Comparison of ENCODE assay signal across 9 cellular contexts in genomic region chr1:21333824-21334213, GRCh38. TPM values are rescaled to one million over a fixed set of nuclear protein-coding genes. Genes with fewer than 3 reads are reported as not detected.
DNase-seq lines count a peak whose midpoint lies in the region; ATAC-seq, FAIRE-seq and TF ChIP-seq lines count a peak whose summit lies in the region.
"Had no signal": no experiment of that assay in that cellular context is flagged by ENCODE, and none has a peak within 500 bp of the region (broad histone marks: within the 10 kb centered on the region; RNA-seq: fewer than 3 reads in every experiment).

No MANE protein-coding gene starts in this region.

- H3K4me1 Mint-ChIP-seq in naive thymus-derived CD4-positive, alpha-beta T cell, result peaks cover 57 to 95% (median 84%) of the 10 kb centered on the region in 7 donors

- BruUV-seq in GM12878 (replicated peaks; lab: Mats Ljungman, UMichigan), result TSS peak; percentile 21

- H3K27ac ChIP-seq in 22Rv1, result peak overlapping the region; percentile 94
- peak overlapping the region; percentile 87 for H3K27ac ChIP-seq in GM12878 (ENCODE audit: control insufficient read depth, insufficient read depth)
- H3K27ac ChIP-seq in naive thymus-derived CD4-positive, alpha-beta T cell (ENCODE audit: low read depth, low read length), result peak overlapping the region; percentile 81

- TF ChIP-seq EP300 in GM12878 (IDR thresholded peaks at IDR 0.05; ENCODE audit: borderline replicate concordance in 1 of 2, control insufficient read depth in 1 of 2, low read depth in 2 of 2, low read length in 2 of 2), result no peak

- no peaks in the 10 kb centered on the region for H3K36me3 ChIP-seq in GM12878 (ENCODE audit: control insufficient read depth in 2 of 2, insufficient read depth in 2 of 2, low read length in 1 of 2)
- no peaks in the 10 kb centered on the region for H3K36me3 ChIP-seq in naive thymus-derived CD4-positive, alpha-beta T cell (ENCODE audit: control insufficient read depth in 2 of 3, insufficient read depth in 3 of 3, low read length in 3 of 3)

- H2AFZ ChIP-seq in GM12878 (ENCODE audit: control insufficient read depth, low read depth, low read length), result peak overlapping the region; percentile 82

- no peaks in the 10 kb centered on the region for H3K9me3 ChIP-seq in GM12878 (replicated peaks; ENCODE audit: control insufficient read depth, insufficient read depth, low read length)
- H3K9me3 ChIP-seq in naive thymus-derived CD4-positive, alpha-beta T cell (ENCODE audit: control insufficient read depth in 2 of 3, low read length in 3 of 3), result no peaks in the 10 kb centered on the region

- RAD21 ChIA-PET in GM12878 (lab: Charles Lee; ENCODE audit: unreplicated experiment), result interaction anchor here (0.7 to 4.8 kb wide), 11 partner anchors 9 to 79 kb away, joined by 3 to 81 read pairs (median 8); partner anchors contain the start of gene ECE1

- CTCF ChIA-PET in GM12878 (lab: Yijun Ruan, JAX), result interaction anchor here (0.8 to 7.5 kb wide), 12 partner anchors 10 to 82 kb away, joined by 3 to 104 read pairs (median 8); partner anchors contain the start of gene ECE1
- CTCF ChIA-PET in naive thymus-derived CD4-positive, alpha-beta T cell (lab: Charles Lee), result interaction anchor here (0.6 to 8.1 kb wide), 11 partner anchors 9 to 770 kb away, joined by 3 to 58 read pairs (median 9); partner anchors contain the start of gene ECE1

- DNase-seq in GM12878 (ENCODE audit: low read depth, low spot score) (no peak), NCI-H187 (lab: John Stamatoyannopoulos, UW) (no peak), NCI-H82 treated with DMSO at 0.1 percent for 48 hours (lab: John Stamatoyannopoulos, UW; ENCODE audit: unreplicated experiment) (no peak)
- no peak for DNase-seq in naive thymus-derived CD4-positive, alpha-beta T cell

- no peak overlapping the region for H3K4me3 ChIP-seq in GM12878
- H3K4me3 ChIP-seq in naive thymus-derived CD4-positive, alpha-beta T cell (ENCODE audit: low read length), result peak overlapping the region; percentile 74

- H3K9ac ChIP-seq in GM12878 (ENCODE audit: control insufficient read depth, insufficient read depth, low read length), result no peak overlapping the region; the same call in 1 of the 2 replicates

- H3K36me3 Mint-ChIP-seq in naive thymus-derived CD4-positive, alpha-beta T cell, result peaks cover 0 to 7% (median 3%) of the 10 kb centered on the region in 5 donors

- FAIRE-seq in GM12878 (lab: Jason Lieb, UNC), result no peak
- FAIRE-seq: frontal cortex had no signal

- no peaks in the 10 kb centered on the region; the same call in 1 of the 2 replicates for H4K20me1 ChIP-seq in GM12878 (ENCODE audit: control insufficient read depth, insufficient read depth)

- H3K4me1 ChIP-seq in GM12878 (ENCODE audit: control insufficient read depth, insufficient read depth, low read length), result peaks cover 47% of the 10 kb centered on the region
- H3K4me1 ChIP-seq in naive thymus-derived CD4-positive, alpha-beta T cell (ENCODE audit: control insufficient read depth in 2 of 2, insufficient read depth in 2 of 2, low read length in 2 of 2), result peaks cover 45 to 80% of the 10 kb centered on the region in 2 donors

- WGBS in GM12878 (ENCODE audit: insufficient coverage, insufficient replicate concordance, low lambda C conversion rate, missing lambda C conversion rate), result 35% methylated on average over 5 of the region's 5 CpGs

- no peaks in the 10 kb centered on the region for H3K9me3 Mint-ChIP-seq in naive thymus-derived CD4-positive, alpha-beta T cell

- H3K27me3 Mint-ChIP-seq in naive thymus-derived CD4-positive, alpha-beta T cell, result no peaks in the 10 kb centered on the region

- ATAC-seq in HG02973 (IDR thresholded peaks at IDR 0.05; ENCODE audit: unreplicated experiment), result peak; percentile 12
- no peak for ATAC-seq in GM12878
- no peak for ATAC-seq in naive thymus-derived CD4-positive, alpha-beta T cell
- ATAC-seq in HG02840 (IDR thresholded peaks at IDR 0.05; ENCODE audit: low FRiP score, unreplicated experiment), result no peak
- no peak for ATAC-seq in GM18520 (IDR thresholded peaks at IDR 0.05; ENCODE audit: unreplicated experiment)

- no peak for TF ChIP-seq POLR2A in GM12878 (IDR thresholded peaks at IDR 0.05; ENCODE audit: low read depth, low read length)

- in situ Hi-C loops in GM12878 (cut with MboI), result no loop called here

- peak overlapping the region; percentile 82 to 97 (median 91) for H3K4me3 Mint-ChIP-seq in naive thymus-derived CD4-positive, alpha-beta T cell

- SMC1A ChIA-PET in GM12878 (lab: Charles Lee; ENCODE audit: uncharacterized antibody, unreplicated experiment), result interaction anchor here (0.7 to 10.1 kb wide), 15 partner anchors 9 to 102 kb away, joined by 3 to 123 read pairs (median 4); partner anchors contain the start of gene ECE1

- no peak for TF ChIP-seq CTCF in 22Rv1 (IDR thresholded peaks at IDR 0.05)
- TF ChIP-seq CTCF in GM12878 (IDR thresholded peaks at IDR 0.05 in 2 of 3, conservative IDR thresholded peaks at IDR 0.05 in 1 of 3; ENCODE audit: control insufficient read depth in 2 of 3, extremely low read depth in 1 of 3, insufficient read depth in 1 of 3, low read depth in 3 of 3, low read length in 3 of 3), result no peak

- H3K27ac Mint-ChIP-seq in naive thymus-derived CD4-positive, alpha-beta T cell, result peak overlapping the region; percentile 92 to 99 (median 97)

- no peaks in the 10 kb centered on the region for H3K27me3 ChIP-seq in GM12878 (replicated peaks in 1 of 2; ENCODE audit: control insufficient read depth in 2 of 2, insufficient read depth in 2 of 2, low read length in 1 of 2)
- H3K27me3 ChIP-seq in naive thymus-derived CD4-positive, alpha-beta T cell (ENCODE audit: control insufficient read depth in 2 of 2, insufficient read depth in 2 of 2, low read length in 2 of 2), result no peaks in the 10 kb centered on the region

- H3K4me2 ChIP-seq in GM12878 (ENCODE audit: control insufficient read depth, insufficient read depth), result peak overlapping the region; percentile 92

- no peak for TF ChIP-seq RAD21 in GM12878 (IDR thresholded peaks at IDR 0.05; ENCODE audit: insufficient read depth, low read depth, low read length)

- POLR2A ChIA-PET in GM12878 (lab: Charles Lee), result interaction anchor here (0.5 to 8.9 kb wide), 7 partner anchors 9 to 408 kb away, joined by 3 to 88 read pairs (median 3); partner anchors contain the start of gene ECE1
- POLR2A ChIA-PET in naive thymus-derived CD4-positive, alpha-beta T cell (lab: Charles Lee), result interaction anchor here (0.9 to 11.2 kb wide), 11 partner anchors 9 to 64 kb away, joined by 3 to 148 read pairs (median 9); partner anchors contain the start of gene ECE1

- intact Hi-C loops in GM12878 (cut with micrococcal nuclease; ENCODE audit: unreplicated experiment), result loop anchor here (1.0 kb wide), 2 partner anchors 9 to 40 kb away; no protein-coding TSS in a partner anchor
- intact Hi-C loops in naive thymus-derived CD4-positive, alpha-beta T cell (cut with micrococcal nuclease), result loop anchor here (1.0 to 2.0 kb wide), 9 partner anchors 9 to 102 kb away; no protein-coding TSS in a partner anchor

- peaks cover 14% of the 10 kb centered on the region for H3K79me2 ChIP-seq in GM12878 (ENCODE audit: control insufficient read depth, insufficient read depth, low read length)

RNA-seq across cellular contexts. Expression of gene ECE1, which starts 43.6 kb away (rescaled TPM):
- total RNA-seq in GM12878 (2013; cell fraction: nucleolus; rRNA removed), result 121 and 133 TPM in 2 replicates
- total RNA-seq in GM12878 (2014; rRNA removed) (39.9 and 40.5 TPM in 2 replicates), GM12878 (2014; rRNA removed; fragmentation: Illumina TruSeq; extraction: Trizol) (19.2 and 20.4 TPM in 2 replicates), GM12878 (2021) (81.0 and 81.5 TPM in 2 replicates)
- 13.5 TPM for polyA plus RNA-seq in GM12878 (2011; ENCODE audit: low read depth)
- polyA plus RNA-seq in GM12878 (2011; rRNA removed) (23.4 and 34.2 TPM in 2 replicates), GM12878 (2014; fragmentation: Illumina TruSeq; extraction: Trizol) (39.6 and 50.9 TPM in 2 replicates), GM12878 (2014; fragmentation: Nextera tagmentation; extraction: Ambion mirVana) (1 to 10 TPM in 1 of 2 experiments, under 1 TPM in 1; 0.97 to 2.4 TPM), GM12878 (2014; rRNA removed) (32.2 and 41.0 TPM in 2 replicates), GM12878 (2016; fragmentation: Nextera tagmentation; extraction: Ambion mirVana) (10 to 100 TPM; 40.5 to 43.6 TPM)
- polyA plus RNA-seq in GM12878 (2011; cell fraction: cytosol; rRNA removed), result 20.8 and 22.4 TPM in 2 replicates
- polyA plus RNA-seq in GM12878 (2011; cell fraction: nucleus; rRNA removed), result 46.3 and 47.3 TPM in 2 replicates
- polyA plus RNA-seq in GM12878 (2012), result 11.0 and 13.7 TPM in 2 replicates
- 36.1 and 38.8 TPM in 2 replicates for polyA minus RNA-seq in GM12878 (2011; rRNA and poly(A)+ RNA removed)
- polyA minus RNA-seq in GM12878 (2011; cell fraction: cytosol; rRNA and poly(A)+ RNA removed), result 15.8 and 16.8 TPM in 2 replicates
- polyA minus RNA-seq in GM12878 (2011; cell fraction: nucleus; rRNA and poly(A)+ RNA removed), result 31.1 and 39.1 TPM in 2 replicates
- 10 to 100 TPM; 63.3 to 97.4 (median 72.2) TPM for total RNA-seq in naive thymus-derived CD4-positive, alpha-beta T cell
- polyA plus RNA-seq in naive thymus-derived CD4-positive, alpha-beta T cell, result 10 to 100 TPM; 21.3 to 50.4 TPM
